In the genomic region with DNA sequence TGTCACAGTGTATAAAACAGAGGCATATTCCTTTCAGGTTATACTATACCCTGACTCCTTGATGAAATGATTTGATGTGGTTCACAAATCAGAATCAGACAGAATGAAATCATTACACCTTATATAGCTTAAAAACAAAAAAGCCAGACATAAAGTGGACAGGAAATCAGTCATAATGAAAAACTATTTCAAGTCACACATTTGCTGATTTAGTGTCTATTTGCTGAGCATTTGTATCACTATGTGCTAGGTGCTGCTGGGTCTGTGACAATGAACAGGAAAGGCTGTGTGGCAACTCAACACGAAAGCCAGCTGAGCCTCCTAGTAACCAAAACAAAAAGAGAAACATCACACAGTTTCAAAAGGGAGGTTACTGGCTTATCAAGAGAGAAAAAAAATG, we compare ENCODE assay signal across 9 cellular contexts.
DNase-seq lines count a peak whose midpoint lies in the region; ATAC-seq and TF ChIP-seq lines count a peak whose summit lies in the region.
"Had no signal": no experiment of that assay in that cellular context is flagged by ENCODE, and none has a peak within 500 bp of the region (broad histone marks: within the 10 kb centered on the region; RNA-seq: fewer than 3 reads in every experiment).

No MANE protein-coding gene starts in this region.

- peak; percentile 62 for DNase-seq in DMS53 treated with DMSO at 0.1 percent for 48 hours (lab: John Stamatoyannopoulos, UW; ENCODE audit: unreplicated experiment)
- DNase-seq in activated naive CD8-positive, alpha-beta T cell treated with anti-CD3 and anti-CD28 coated beads, Interleukin-2, amount 10 ng/mL, durations not matched to agents 7 days and 5 days = no peak
- DNase-seq in nephron progenitor cell = no peak
- no peak for DNase-seq in effector CD4-positive, alpha-beta T cell
- DNase-seq in colonic mucosa = no peak
- no peak for DNase-seq in NCI-H82 treated with DMSO at 0.1 percent for 48 hours (lab: John Stamatoyannopoulos, UW; ENCODE audit: unreplicated experiment)

- H3K4me1 Mint-ChIP-seq in activated naive CD8-positive, alpha-beta T cell treated with anti-CD3 and anti-CD28 coated beads, Interleukin-2, amount 10 ng/mL, durations not matched to agents 7 days and 5 days = peaks cover 3% of the 10 kb centered on the region
- H3K4me1 Mint-ChIP-seq in nephron progenitor cell = peaks cover 41% of the 10 kb centered on the region

- H3K4me1 ChIP-seq in colonic mucosa = peaks cover 7% of the 10 kb centered on the region

- TF ChIP-seq CTCF in nephron progenitor cell (IDR thresholded peaks at IDR 0.05) = no peak
- TF ChIP-seq CTCF in colonic mucosa (IDR thresholded peaks at IDR 0.05) = no peak

- ATAC-seq in GM19438 (IDR thresholded peaks at IDR 0.05; ENCODE audit: low read depth, unreplicated experiment) = peak; percentile 77
- peak; percentile 95 for ATAC-seq in HG03378 (IDR thresholded peaks at IDR 0.05; ENCODE audit: unreplicated experiment)
- ATAC-seq in activated naive CD8-positive, alpha-beta T cell treated with anti-CD3 and anti-CD28 coated beads, Interleukin-2, amount 10 ng/mL, durations not matched to agents 7 days and 5 days (ENCODE audit: low read depth) = peak; percentile 45
- ATAC-seq: HCT116 had no signal

- no peak overlapping the region for H3K4me3 ChIP-seq in colonic mucosa

- no peak overlapping the region for H3K4me3 Mint-ChIP-seq in activated naive CD8-positive, alpha-beta T cell treated with anti-CD3 and anti-CD28 coated beads, Interleukin-2, amount 10 ng/mL, durations not matched to agents 7 days and 5 days
- no peak overlapping the region for H3K4me3 Mint-ChIP-seq in nephron progenitor cell

- peaks cover 16% of the 10 kb centered on the region for H3K27me3 Mint-ChIP-seq in activated naive CD8-positive, alpha-beta T cell treated with anti-CD3 and anti-CD28 coated beads, Interleukin-2, amount 10 ng/mL, durations not matched to agents 7 days and 5 days
- H3K27me3 Mint-ChIP-seq in nephron progenitor cell (ENCODE audit: low read depth, poor library complexity) = no peaks in the 10 kb centered on the region

- H3K9me3 Mint-ChIP-seq in activated naive CD8-positive, alpha-beta T cell treated with anti-CD3 and anti-CD28 coated beads, Interleukin-2, amount 10 ng/mL, durations not matched to agents 7 days and 5 days = no peaks in the 10 kb centered on the region
- no peaks in the 10 kb centered on the region for H3K9me3 Mint-ChIP-seq in nephron progenitor cell

- H3K9me3 ChIP-seq in colonic mucosa = no peaks in the 10 kb centered on the region

- intact Hi-C loops in colonic mucosa (cut with DNase I) = no loop called here

- no peak overlapping the region for H3K27ac ChIP-seq in colonic mucosa

- H3K27me3 ChIP-seq in colonic mucosa = no peaks in the 10 kb centered on the region

- POLR2A ChIA-PET in activated naive CD8-positive, alpha-beta T cell treated with anti-CD3 and anti-CD28 coated beads, Interleukin-2, amount 10 ng/mL, durations not matched to agents 7 days and 5 days (lab: Charles Lee) = no interaction called here

- no peaks in the 10 kb centered on the region for H3K36me3 Mint-ChIP-seq in activated naive CD8-positive, alpha-beta T cell treated with anti-CD3 and anti-CD28 coated beads, Interleukin-2, amount 10 ng/mL, durations not matched to agents 7 days and 5 days
- H3K36me3 Mint-ChIP-seq in nephron progenitor cell (ENCODE audit: low read depth) = peaks cover 9% of the 10 kb centered on the region

- H3K9ac ChIP-seq in colonic mucosa (ENCODE audit: low read depth in 2 of 2, low read length in 2 of 2) = no peak overlapping the region

- H3K27ac Mint-ChIP-seq in activated naive CD8-positive, alpha-beta T cell treated with anti-CD3 and anti-CD28 coated beads, Interleukin-2, amount 10 ng/mL, durations not matched to agents 7 days and 5 days = no peak overlapping the region
- H3K27ac Mint-ChIP-seq in nephron progenitor cell = peak overlapping the region; percentile 40

- H3K36me3 ChIP-seq in colonic mucosa = no peaks in the 10 kb centered on the region

Comparison
In these comparisons a context has a peak if more than half of its experiments do, and no peak if none do; other contexts are left out.
1. ATAC-seq: peak in every context shown above with its lines; median percentile 95 in HG03378; 77 in GM19438; 45 in activated naive CD8-positive, alpha-beta T cell treated with anti-CD3 and anti-CD28 coated beads, Interleukin-2, amount 10 ng/mL, durations not matched to agents 7 days and 5 days.